ENCODE assay signal across 14 cellular contexts in the genomic region with DNA sequence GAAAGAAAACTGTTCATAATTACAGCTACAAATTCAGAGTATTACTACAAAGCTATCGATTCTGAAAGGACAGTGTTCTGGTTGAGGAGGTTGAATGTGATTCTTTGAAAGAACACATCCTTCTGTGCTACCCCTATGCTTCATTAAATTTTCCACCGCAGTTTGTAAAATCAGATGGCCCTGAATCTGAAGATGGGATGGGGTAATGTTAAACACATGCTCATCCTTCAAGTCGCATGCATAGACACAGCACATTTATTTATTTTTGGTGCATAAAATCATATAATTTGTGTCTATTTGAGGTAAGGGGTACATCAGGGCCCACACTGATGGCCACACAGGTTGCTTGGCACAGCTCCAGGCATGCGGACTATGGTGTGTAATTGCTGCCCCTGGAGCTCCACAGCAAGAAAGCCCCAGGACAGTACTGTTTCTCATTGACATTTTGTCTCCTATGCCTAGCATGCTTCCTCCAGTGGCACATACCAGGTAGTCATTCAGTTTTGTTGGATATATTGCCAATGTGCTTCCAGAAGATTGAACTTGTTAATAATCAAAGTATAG.
DNase-seq lines count a peak whose midpoint lies in the region; ATAC-seq and TF ChIP-seq lines count a peak whose summit lies in the region.
"Had no signal": no experiment of that assay in that cellular context is flagged by ENCODE, and none has a peak within 500 bp of the region (broad histone marks: within the 10 kb centered on the region; RNA-seq: fewer than 3 reads in every experiment).

No MANE protein-coding gene starts in this region.

- H3K27ac ChIP-seq in lower lobe of right lung = peak overlapping the region; percentile 49
- H3K27ac ChIP-seq in skin epidermis = peak overlapping the region in 15 of 21 experiments; percentile 3 to 78 (median 47)
- H3K27ac ChIP-seq: neutrophil had no signal

- H3K4me3 ChIP-seq in AG10803 (ENCODE audit: low read length) (no peak overlapping the region), lower lobe of right lung (no peak overlapping the region), skin epidermis (no peak overlapping the region)

- H3K4me1 ChIP-seq in lower lobe of right lung = peaks cover 7% of the 10 kb centered on the region

- no peaks in the 10 kb centered on the region for H3K27me3 ChIP-seq in lower lobe of right lung (ENCODE audit: low read depth)
- H3K27me3 ChIP-seq: neutrophil had no signal

- peaks cover 7% of the 10 kb centered on the region for H3K27me3 Mint-ChIP-seq in brain
- peaks cover 4% of the 10 kb centered on the region for H3K27me3 Mint-ChIP-seq in activated T-helper 17 cell treated with anti-CD3 and anti-CD28 coated beads, Interleukin-2, amount 50 U/mL, for 72 hours

- H3K9me3 ChIP-seq in lower lobe of right lung = no peaks in the 10 kb centered on the region
- H3K9me3 ChIP-seq: neutrophil had no signal

- intact Hi-C loops in lower lobe of right lung (cut with DNase I) = no loop called here

- H3K36me3 Mint-ChIP-seq in brain = no peaks in the 10 kb centered on the region
- no peaks in the 10 kb centered on the region for H3K36me3 Mint-ChIP-seq in activated T-helper 17 cell treated with anti-CD3 and anti-CD28 coated beads, Interleukin-2, amount 50 U/mL, for 72 hours (ENCODE audit: low read depth)

- peaks cover 21% of the 10 kb centered on the region for H3K4me1 Mint-ChIP-seq in brain
- H3K4me1 Mint-ChIP-seq in activated T-helper 17 cell treated with anti-CD3 and anti-CD28 coated beads, Interleukin-2, amount 50 U/mL, for 72 hours = no peaks in the 10 kb centered on the region

- H3K27ac Mint-ChIP-seq in brain = peak overlapping the region in 3 of 5 experiments; percentile 75 to 83 (median 78)
- no peak overlapping the region for H3K27ac Mint-ChIP-seq in activated T-helper 17 cell treated with anti-CD3 and anti-CD28 coated beads, Interleukin-2, amount 50 U/mL, for 72 hours
- H3K27ac Mint-ChIP-seq: activated T-helper 2 cell treated with anti-CD3 and anti-CD28 coated beads, Interferon-gamma antibody, Interleukin-2, Interleukin-4, amounts not matched to agents 10 μg/mL and 5 μg/mL and 100 μg/mL, durations not matched to agents 14 hours and 24 hours and 36 hours had no signal

- DNase-seq in AG10803 (ENCODE audit: low read depth) (peak; percentile 51), lower lobe of right lung (no peak), NCI-H748 (lab: John Stamatoyannopoulos, UW; ENCODE audit: unreplicated experiment) (no peak)
- DNase-seq: Kasumi-1, SHP77, T-helper 9 cell had no signal

- TF ChIP-seq CTCF in AG10803 (conservative IDR thresholded peaks at IDR 0.05; ENCODE audit: low read length) (no peak), brain (conservative IDR thresholded peaks at IDR 0.05) (no peak), lower lobe of right lung (IDR thresholded peaks at IDR 0.05) (no peak)

- H3K36me3 ChIP-seq in lower lobe of right lung = no peaks in the 10 kb centered on the region
- H3K36me3 ChIP-seq: neutrophil had no signal

- no peaks in the 10 kb centered on the region for H3K9me3 Mint-ChIP-seq in brain
- H3K9me3 Mint-ChIP-seq in activated T-helper 17 cell treated with anti-CD3 and anti-CD28 coated beads, Interleukin-2, amount 50 U/mL, for 72 hours = no peaks in the 10 kb centered on the region
- H3K9me3 Mint-ChIP-seq: activated T-helper 2 cell treated with anti-CD3 and anti-CD28 coated beads, Interferon-gamma antibody, Interleukin-2, Interleukin-4, amounts not matched to agents 10 μg/mL and 5 μg/mL and 100 μg/mL, durations not matched to agents 14 hours and 24 hours and 36 hours had no signal

- ATAC-seq in lower lobe of right lung (no peak), HG03175 (IDR thresholded peaks at IDR 0.05; ENCODE audit: unreplicated experiment) (no peak), GM21717 (IDR thresholded peaks at IDR 0.05; ENCODE audit: unreplicated experiment) (no peak)
- ATAC-seq in activated T-helper 17 cell treated with anti-CD3 and anti-CD28 coated beads, Interleukin-2, amount 50 U/mL, for 72 hours (replicated peaks) = no peak
- ATAC-seq: activated CD4-positive, CD25-positive, alpha-beta regulatory T cell treated with anti-CD3 and anti-CD28 coated beads, Interleukin-2, amount 50 U/mL, for 24 hours had no signal

- H3K4me3 Mint-ChIP-seq in brain = no peak overlapping the region
- H3K4me3 Mint-ChIP-seq in activated T-helper 17 cell treated with anti-CD3 and anti-CD28 coated beads, Interleukin-2, amount 50 U/mL, for 72 hours = no peak overlapping the region
